In genomic region chr1:242025681-242026080, GRCh38 we compare ENCODE assay signal across 16 cellular contexts. TPM values are rescaled to one million over a fixed set of nuclear protein-coding genes. Genes with fewer than 3 reads are reported as not detected.
A peak's percentile ranks its signal among the peaks of the same experiment; 100 is the strongest.
DNase-seq lines count a peak whose midpoint lies in the region; ATAC-seq, FAIRE-seq and TF ChIP-seq lines count a peak whose summit lies in the region.
"Had no signal": no experiment of that assay in that cellular context is flagged by ENCODE, and none has a peak within 500 bp of the region (broad histone marks: within the 10 kb centered on the region; RNA-seq: fewer than 3 reads in every experiment).

No MANE protein-coding gene starts in this region.

- H2BK5ac ChIP-seq in neuronal stem cell (ENCODE audit: low read length) = no peak overlapping the region

- no peak overlapping the region for H2AK5ac ChIP-seq in neuronal stem cell (ENCODE audit: low read depth, low read length)

- H3K9me3 ChIP-seq in HepG2 (ENCODE audit: low read length) (no peaks in the 10 kb centered on the region), right lobe of liver (no peaks in the 10 kb centered on the region), neuronal stem cell (replicated peaks in 1 of 2; ENCODE audit: control insufficient read depth in 2 of 2, insufficient read depth in 1 of 2, low read depth in 1 of 2, low read length in 2 of 2) (no peaks in the 10 kb centered on the region), tibial nerve (no peaks in the 10 kb centered on the region)
- H3K9me3 ChIP-seq: BLaER1 had no signal

- no peak for ATAC-seq in HepG2
- ATAC-seq in right lobe of liver = no peak
- ATAC-seq in HG02870 (IDR thresholded peaks at IDR 0.05; ENCODE audit: unreplicated experiment) = no peak

- H3K23ac ChIP-seq in neuronal stem cell (ENCODE audit: low read depth, low read length, poor library complexity) = no peak overlapping the region

- H3K9ac ChIP-seq in HepG2 (ENCODE audit: insufficient read depth, low read depth, low read length) (no peak overlapping the region), neuronal stem cell (ENCODE audit: low read depth, low read length, poor library complexity) (no peak overlapping the region)
- H3K9ac ChIP-seq: BLaER1, GM23248 had no signal

- H3K4me2 ChIP-seq in HepG2 (ENCODE audit: low read depth, low read length) (no peak overlapping the region), neuronal stem cell (ENCODE audit: insufficient read depth, low read length, poor library complexity, severe bottlenecking) (no peak overlapping the region)
- H3K4me2 ChIP-seq: BLaER1 had no signal

- TF ChIP-seq RAD21 in HepG2 (CRISPR knock-in tag; IDR thresholded peaks at IDR 0.05) = no peak

- H3K27me3 Mint-ChIP-seq in glutamatergic neuron (ENCODE audit: unreplicated experiment) = no peaks in the 10 kb centered on the region
- peaks cover 3 to 4% (median 4%) of the 10 kb centered on the region in 3 donors for H3K27me3 Mint-ChIP-seq in CD14-positive monocyte (ENCODE audit: low read depth in 3 of 3)
- H3K27me3 Mint-ChIP-seq: CD4-positive, CD25-positive, alpha-beta regulatory T cell had no signal

- no peaks in the 10 kb centered on the region for H3K79me1 ChIP-seq in neuronal stem cell (ENCODE audit: low read depth, low read length)

- H3K36me3 ChIP-seq in HepG2 (replicated peaks in 1 of 2; ENCODE audit: control insufficient read depth in 1 of 2, insufficient read depth in 2 of 2, low read length in 2 of 2) (no peaks in the 10 kb centered on the region), right lobe of liver (no peaks in the 10 kb centered on the region), neuronal stem cell (replicated peaks in 1 of 2; ENCODE audit: control insufficient read depth in 2 of 2, insufficient read depth in 2 of 2, low read length in 2 of 2) (no peaks in the 10 kb centered on the region), tibial nerve (no peaks in the 10 kb centered on the region)
- H3K36me3 ChIP-seq: BLaER1 had no signal

- H2BK12ac ChIP-seq in neuronal stem cell (ENCODE audit: low read length) = no peak overlapping the region

- no peak overlapping the region for H3K18ac ChIP-seq in neuronal stem cell (ENCODE audit: low read length)

- H3K4me3 Mint-ChIP-seq in glutamatergic neuron (ENCODE audit: unreplicated experiment) (no peak overlapping the region), CD14-positive monocyte (no peak overlapping the region)
- H3K4me3 Mint-ChIP-seq: CD4-positive, CD25-positive, alpha-beta regulatory T cell; H9 had no signal

- 17% methylated on average over 12 of the region's 13 CpGs for WGBS in HepG2 (ENCODE audit: low lambda C conversion rate)
- 68% methylated on average over 10 of the region's 13 CpGs for WGBS in right lobe of liver (ENCODE audit: insufficient coverage, low coverage, low lambda C conversion rate, missing lambda C conversion rate)
- WGBS in neuronal stem cell (ENCODE audit: extremely low coverage in 2 of 2, insufficient read length in 2 of 2, insufficient replicate concordance in 1 of 2), 2 donors = no CpG with 5 or more reads among the region's 13 CpGs
- 63 to 70% methylated on average over 13 of the region's 13 CpGs for WGBS in tibial nerve, 2 donors

- BruUV-seq in HepG2 (replicated peaks; lab: Mats Ljungman, UMichigan) = no TSS peak

- no peak for TF ChIP-seq POLR2A in HepG2 (IDR thresholded peaks at IDR 0.05; ENCODE audit: insufficient read depth in 1 of 2, low read depth in 2 of 2, low read length in 2 of 2)
- no peak for TF ChIP-seq POLR2A in right lobe of liver (IDR thresholded peaks at IDR 0.05)
- TF ChIP-seq POLR2A in tibial nerve (IDR thresholded peaks at IDR 0.05) = no peak

- TF ChIP-seq CTCF in HepG2 (CRISPR knock-in tag; IDR thresholded peaks at IDR 0.05) (no peak), right lobe of liver (IDR thresholded peaks at IDR 0.05) (no peak), glutamatergic neuron (IDR thresholded peaks at IDR 0.05; ENCODE audit: partially characterized antibody, unreplicated experiment) (no peak), CD14-positive monocyte (IDR thresholded peaks at IDR 0.05) (no peak), tibial nerve (IDR thresholded peaks at IDR 0.05) (no peak)

- H2BK15ac ChIP-seq in neuronal stem cell (ENCODE audit: low read length) = no peak overlapping the region

- DNase-seq in HepG2 (ENCODE audit: low spot score) = no peak
- DNase-seq in right lobe of liver = no peak
- DNase-seq in glutamatergic neuron = peak; percentile 33
- no peak for DNase-seq in neuronal stem cell (ENCODE audit: low spot score)
- DNase-seq in stimulated activated CD4-positive, alpha-beta T cell treated with anti-CD3 and anti-CD28 coated beads, Interleukin-4, amount 100 ng/mL, for 1 hour = no peak
- DNase-seq in CD14-positive monocyte (ENCODE audit: low spot score) = no peak
- no peak for DNase-seq in tibial nerve (ENCODE audit: low spot score in 2 of 2)
- DNase-seq: CD4-positive, CD25-positive, alpha-beta regulatory T cell; DMS53; GM23248; H9 had no signal

- peaks cover 2% of the 10 kb centered on the region for H3K36me3 Mint-ChIP-seq in glutamatergic neuron (ENCODE audit: unreplicated experiment)
- no peaks in the 10 kb centered on the region for H3K36me3 Mint-ChIP-seq in CD14-positive monocyte
- H3K36me3 Mint-ChIP-seq: CD4-positive, CD25-positive, alpha-beta regulatory T cell had no signal

- no peak overlapping the region for H3K14ac ChIP-seq in neuronal stem cell (ENCODE audit: low read length)

- in situ Hi-C loops in HepG2 (cut with HindIII; ENCODE audit: extremely low pct_ligation_motif_present, low pct_unique_long_range_greater_than_20kb) = no loop called here

- H4K91ac ChIP-seq in neuronal stem cell (ENCODE audit: low read depth, low read length, poor library complexity) = no peak overlapping the region

- no peak overlapping the region for H3K27ac ChIP-seq in HepG2 (ENCODE audit: extremely low read length, insufficient read depth, low read length)
- H3K27ac ChIP-seq in right lobe of liver = no peak overlapping the region
- no peak overlapping the region for H3K27ac ChIP-seq in neuronal stem cell (replicated peaks; ENCODE audit: low read length)
- no peak overlapping the region for H3K27ac ChIP-seq in tibial nerve
- H3K27ac ChIP-seq: 22Rv1, BLaER1, GM23248 had no signal

- intact Hi-C loops in HepG2 (cut with micrococcal nuclease; ENCODE audit: unreplicated experiment) (no loop called here), right lobe of liver (cut with DNase I) (no loop called here), CD14-positive monocyte (cut with micrococcal nuclease) (no loop called here)

- H3K4me3 ChIP-seq in HepG2 (replicated peaks in 1 of 3; ENCODE audit: insufficient read depth in 1 of 3, low read depth in 2 of 3, low read length in 3 of 3) (no peak overlapping the region), right lobe of liver (no peak overlapping the region), neuronal stem cell (ENCODE audit: low read length in 2 of 2) (no peak overlapping the region), tibial nerve (no peak overlapping the region)
- H3K4me3 ChIP-seq: BLaER1, GM23248 had no signal

- H3K9me3 Mint-ChIP-seq in glutamatergic neuron (ENCODE audit: unreplicated experiment) (no peaks in the 10 kb centered on the region), CD14-positive monocyte (peaks cover 0 to under 1% (median 0%) of the 10 kb centered on the region in 7 donors)
- H3K9me3 Mint-ChIP-seq: CD4-positive, CD25-positive, alpha-beta regulatory T cell had no signal

- no peak overlapping the region for H2BK120ac ChIP-seq in neuronal stem cell (ENCODE audit: low read depth, low read length)

- H4K8ac ChIP-seq in neuronal stem cell (ENCODE audit: low read depth, low read length) = no peak overlapping the region

- peaks cover 0 to 7% of the 10 kb centered on the region in 2 experiments; a peak in 3 of 5 replicates for H3K27me3 ChIP-seq in HepG2 (ENCODE audit: control insufficient read depth in 1 of 2, insufficient read depth in 2 of 2, low read length in 2 of 2)
- no peaks in the 10 kb centered on the region for H3K27me3 ChIP-seq in right lobe of liver
- H3K27me3 ChIP-seq in neuronal stem cell (ENCODE audit: control insufficient read depth in 3 of 3, insufficient read depth in 3 of 3, low read depth in 1 of 3, low read length in 3 of 3) = no peaks in the 10 kb centered on the region
- no peaks in the 10 kb centered on the region for H3K27me3 ChIP-seq in tibial nerve
- H3K27me3 ChIP-seq: BLaER1 had no signal

- H2AFZ ChIP-seq in HepG2 (ENCODE audit: low read length) (no peak overlapping the region), neuronal stem cell (ENCODE audit: low read length) (peak overlapping the region; percentile 58)
- H2AFZ ChIP-seq: GM23248 had no signal

- H3K4me1 Mint-ChIP-seq in glutamatergic neuron (ENCODE audit: low read depth, unreplicated experiment) (peaks cover 3% of the 10 kb centered on the region), CD14-positive monocyte (no peaks in the 10 kb centered on the region)
- H3K4me1 Mint-ChIP-seq: CD4-positive, CD25-positive, alpha-beta regulatory T cell had no signal

- TF ChIP-seq EP300 in HepG2 (IDR thresholded peaks at IDR 0.05; ENCODE audit: low read depth in 2 of 2, low read length in 2 of 2) (no peak), HepG2 (CRISPR knock-in tag; IDR thresholded peaks at IDR 0.05; ENCODE audit: borderline replicate concordance) (no peak), tibial nerve (IDR thresholded peaks at IDR 0.05) (no peak)

- H4K20me1 ChIP-seq in HepG2 (ENCODE audit: insufficient read depth, low read length) = no peaks in the 10 kb centered on the region
- H4K20me1 ChIP-seq: BLaER1 had no signal

- no peak overlapping the region for H3K4ac ChIP-seq in neuronal stem cell (ENCODE audit: low read length)

- POLR2A ChIA-PET in HepG2 (lab: Yijun Ruan, JAX) = no interaction called here

- H3K27ac Mint-ChIP-seq in glutamatergic neuron (ENCODE audit: unreplicated experiment) = no peak overlapping the region
- no peak overlapping the region for H3K27ac Mint-ChIP-seq in CD14-positive monocyte
- H3K27ac Mint-ChIP-seq: CD4-positive, CD25-positive, alpha-beta regulatory T cell had no signal

- H3K4me1 ChIP-seq in HepG2 (ENCODE audit: insufficient read depth, low read length) = no peaks in the 10 kb centered on the region
- H3K4me1 ChIP-seq in right lobe of liver = no peaks in the 10 kb centered on the region
- H3K4me1 ChIP-seq in neuronal stem cell (ENCODE audit: control insufficient read depth in 2 of 2, insufficient read depth in 1 of 2, low read depth in 1 of 2, low read length in 2 of 2) = peaks cover 2 to 3% of the 10 kb centered on the region in 2 donors
- H3K4me1 ChIP-seq in tibial nerve = no peaks in the 10 kb centered on the region

- no peak for FAIRE-seq in HepG2 (lab: Jason Lieb, UNC)
- FAIRE-seq: HTR-8/SVneo had no signal

- no peaks in the 10 kb centered on the region for H3K79me2 ChIP-seq in HepG2 (ENCODE audit: insufficient read depth, low read length)

- CTCF ChIA-PET in HepG2 (lab: Yijun Ruan, JAX; ENCODE audit: low intra/inter-chr PET ratio, low total read pairs) = no interaction called here

RNA-seq across cellular contexts. Expression of gene MAP1LC3C, which starts 26.8 kb away (rescaled TPM):
- total RNA-seq in HepG2 (2016; rRNA removed; fragmentation: Illumina TruSeq; extraction: Trizol) (not detected in 2 replicates), right lobe of liver (under 1 TPM in 2 of 6 experiments, not detected in 4; 0.24 to 0.31 TPM), glutamatergic neuron (ENCODE audit: unreplicated experiment) (0.49 TPM), tibial nerve (10 to 100 TPM in 2 of 4 donors, 1 to 10 TPM in 2; 5.5 to 51.3 (median 10.0) TPM)
- not detected in 2 replicates for total RNA-seq in HepG2 (2016; cell fraction: cytosol; rRNA removed; fragmentation: Illumina TruSeq; extraction: Trizol; ENCODE audit: low read depth)
- total RNA-seq in HepG2 (2016; cell fraction: insoluble cytoplasmic fraction; rRNA removed; fragmentation: Illumina TruSeq; extraction: Trizol) = not detected in 2 replicates
- not detected in 2 replicates for total RNA-seq in HepG2 (2016; cell fraction: membrane; rRNA removed; fragmentation: Illumina TruSeq; extraction: Trizol)
- total RNA-seq in HepG2 (2016; cell fraction: nucleus; rRNA removed; fragmentation: Illumina TruSeq; extraction: Trizol) = not detected in 2 replicates
- polyA plus RNA-seq in HepG2 (2011; rRNA removed) (not detected in 2 replicates), CD14-positive monocyte (not detected)
- polyA plus RNA-seq in HepG2 (2011; cell fraction: cytosol; rRNA removed) = not detected in 2 replicates
- not detected in 2 replicates for polyA plus RNA-seq in HepG2 (2011; cell fraction: nucleus; rRNA removed)
- not detected in 2 replicates for polyA plus RNA-seq in HepG2 (2012)
- not detected in 2 replicates for polyA plus RNA-seq in HepG2 (2016; cell fraction: cytosol; fragmentation: Illumina TruSeq; extraction: Trizol; ENCODE audit: low read depth)
- polyA plus RNA-seq in HepG2 (2016; cell fraction: insoluble cytoplasmic fraction; fragmentation: Illumina TruSeq; extraction: Trizol; ENCODE audit: low read depth) = not detected in 2 replicates
- polyA plus RNA-seq in HepG2 (2016; cell fraction: membrane; fragmentation: Illumina TruSeq; extraction: Trizol; ENCODE audit: low read depth) = not detected in 2 replicates
- polyA plus RNA-seq in HepG2 (2016; cell fraction: nucleus; fragmentation: Illumina TruSeq; extraction: Trizol; ENCODE audit: insufficient read depth, low read depth) = not detected in 2 replicates
- not detected in 2 replicates for polyA minus RNA-seq in HepG2 (2011; rRNA and poly(A)+ RNA removed; ENCODE audit: low replicate concordance)
- not detected in 2 replicates for polyA minus RNA-seq in HepG2 (2011; cell fraction: cytosol; rRNA and poly(A)+ RNA removed)
- not detected in 2 replicates for polyA minus RNA-seq in HepG2 (2011; cell fraction: nucleus; rRNA and poly(A)+ RNA removed)
- polyA plus RNA-seq in neuronal stem cell (2013, experiment 1 of 2) = 0.24 TPM
- 0.29 TPM for polyA plus RNA-seq in neuronal stem cell (2013, experiment 2 of 2)
- total RNA-seq: A673; CD4-positive, CD25-positive, alpha-beta regulatory T cell; GM23248 had no signal
- polyA plus RNA-seq: CD4-positive, CD25-positive, alpha-beta regulatory T cell had no signal
